1 cellular context compared by ENCODE assay signal in the genomic region with DNA sequence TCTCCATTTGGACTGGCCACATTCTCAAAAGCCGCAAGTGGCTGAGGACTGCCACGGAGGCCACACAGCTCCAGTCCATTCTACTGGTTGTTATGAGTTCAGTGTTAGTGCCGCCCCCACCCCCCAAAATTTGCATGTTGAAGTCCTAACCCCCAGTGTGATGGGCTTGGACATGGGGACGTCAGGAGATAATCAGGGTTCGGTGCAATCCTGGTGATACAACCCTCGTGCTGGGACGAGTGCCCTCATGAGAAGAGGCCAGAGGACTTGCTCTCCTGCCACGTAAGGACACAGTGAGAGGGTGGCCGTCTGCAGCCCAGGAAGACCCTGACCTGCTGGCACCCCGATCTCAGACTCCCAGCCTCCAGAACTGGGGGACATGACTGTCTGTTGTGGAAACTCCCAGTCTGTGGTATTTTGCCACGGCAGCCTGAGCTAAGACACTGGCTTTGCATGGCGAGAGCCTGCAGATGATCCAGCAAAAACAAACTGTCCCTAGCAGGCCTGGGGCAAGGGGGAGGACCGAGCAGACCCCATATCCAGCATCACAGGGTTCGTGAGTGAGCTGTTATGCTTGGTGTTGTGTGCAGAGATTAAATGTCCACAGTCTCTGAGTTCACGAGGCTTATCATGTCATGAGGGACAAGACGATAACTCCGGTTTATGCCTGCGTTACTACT.
TF ChIP-seq lines count a peak whose summit lies in the region.

No MANE protein-coding gene starts in this region.

TF ChIP-seq in K562, 482 proteins besides CTCF, POLR2A, EP300 and RAD21 (continued from another document):
- TF ChIP-seq, protein P1, sequence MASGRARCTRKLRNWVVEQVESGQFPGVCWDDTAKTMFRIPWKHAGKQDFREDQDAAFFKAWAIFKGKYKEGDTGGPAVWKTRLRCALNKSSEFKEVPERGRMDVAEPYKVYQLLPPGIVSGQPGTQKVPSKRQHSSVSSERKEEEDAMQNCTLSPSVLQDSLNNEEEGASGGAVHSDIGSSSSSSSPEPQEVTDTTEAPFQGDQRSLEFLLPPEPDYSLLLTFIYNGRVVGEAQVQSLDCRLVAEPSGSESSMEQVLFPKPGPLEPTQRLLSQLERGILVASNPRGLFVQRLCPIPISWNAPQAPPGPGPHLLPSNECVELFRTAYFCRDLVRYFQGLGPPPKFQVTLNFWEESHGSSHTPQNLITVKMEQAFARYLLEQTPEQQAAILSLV (tag; IDR thresholded peaks at IDR 0.05): no peak
- TF ChIP-seq ZNF232 (CRISPR knock-in tag; IDR thresholded peaks at IDR 0.05): no peak
- no peak for TF ChIP-seq CHCHD3 (CRISPR knock-in tag; IDR thresholded peaks at IDR 0.05)
- 0 out of 2 replicates have a peak, but pooled peaks have one; percentile 6 for TF ChIP-seq TCF3 (CRISPR knock-in tag; IDR thresholded peaks at IDR 0.05)
